17 cellular contexts compared by ENCODE assay signal in genomic region chr2:60302377-60303126, GRCh38.
DNase-seq lines count a peak whose midpoint lies in the region; ATAC-seq and TF ChIP-seq lines count a peak whose summit lies in the region.
"Had no signal": no experiment of that assay in that cellular context is flagged by ENCODE, and none has a peak within 500 bp of the region (broad histone marks: within the 10 kb centered on the region; RNA-seq: fewer than 3 reads in every experiment).

No MANE protein-coding gene starts in this region.

- no peaks in the 10 kb centered on the region for H3K36me3 ChIP-seq in neutrophil
- H3K36me3 ChIP-seq: SJCRH30 had no signal

- no peak for ATAC-seq in GM21390 (IDR thresholded peaks at IDR 0.05; ENCODE audit: unreplicated experiment)
- ATAC-seq in GM21526 (IDR thresholded peaks at IDR 0.05; ENCODE audit: low FRiP score, unreplicated experiment) = no peak
- ATAC-seq in HG02885 (IDR thresholded peaks at IDR 0.05; ENCODE audit: poor library complexity, unreplicated experiment) = no peak

- H3K27ac ChIP-seq in neutrophil = peak overlapping the region; percentile 24
- H3K27ac ChIP-seq: HL-60, SJCRH30 had no signal

- no peaks in the 10 kb centered on the region for H3K9me3 ChIP-seq in neutrophil
- H3K9me3 ChIP-seq: SJCRH30 had no signal

- H3K27me3 ChIP-seq in neutrophil = no peaks in the 10 kb centered on the region
- H3K27me3 ChIP-seq: SJCRH30 had no signal

- H3K4me1 ChIP-seq in neutrophil (ENCODE audit: control insufficient read depth in 1 of 2, insufficient read depth in 1 of 2, low read depth in 1 of 2, low read length in 1 of 2) = peaks cover 30 to 35% of the 10 kb centered on the region in 2 experiments
- H3K4me1 ChIP-seq: SJCRH30 had no signal

- no peak for DNase-seq in GM12864 (ENCODE audit: low read depth)
- peak; percentile 1 for DNase-seq in NCI-H69 (lab: John Stamatoyannopoulos, UW)
- peak; percentile 22 for DNase-seq in epithelial cell of esophagus (ENCODE audit: low read depth)
- DNase-seq: CD4-positive, CD25-positive, alpha-beta regulatory T cell; HCEC 1CT; NCI-H1436; NCI-H2029; NCI-H2171; NCI-H446; NK-92 treated with Interleukin-12 subunit alpha and Interleukin-12 subunit beta, amount 100 ng/mL, for 24 hours; RPMI8226; SJCRH30 had no signal

- TF ChIP-seq CTCF in GM12864 (IDR thresholded peaks at IDR 0.05; ENCODE audit: low read depth, low read length, missing control alignments) (peak; percentile 16), epithelial cell of esophagus (IDR thresholded peaks at IDR 0.05; ENCODE audit: insufficient read depth, low read depth, low read length, missing control alignments) (no peak), neutrophil (IDR thresholded peaks at IDR 0.05) (no peak)

- H3K4me3 ChIP-seq in GM12864 (ENCODE audit: low read depth, low read length) = no peak overlapping the region
- H3K4me3 ChIP-seq in epithelial cell of esophagus (ENCODE audit: low read length) = no peak overlapping the region
- H3K4me3 ChIP-seq in neutrophil (ENCODE audit: low read depth in 1 of 2, low read length in 1 of 2) = no peak overlapping the region
- H3K4me3 ChIP-seq: SJCRH30 had no signal
